Comparison of ENCODE assay signal across 8 cellular contexts in the genomic region with DNA sequence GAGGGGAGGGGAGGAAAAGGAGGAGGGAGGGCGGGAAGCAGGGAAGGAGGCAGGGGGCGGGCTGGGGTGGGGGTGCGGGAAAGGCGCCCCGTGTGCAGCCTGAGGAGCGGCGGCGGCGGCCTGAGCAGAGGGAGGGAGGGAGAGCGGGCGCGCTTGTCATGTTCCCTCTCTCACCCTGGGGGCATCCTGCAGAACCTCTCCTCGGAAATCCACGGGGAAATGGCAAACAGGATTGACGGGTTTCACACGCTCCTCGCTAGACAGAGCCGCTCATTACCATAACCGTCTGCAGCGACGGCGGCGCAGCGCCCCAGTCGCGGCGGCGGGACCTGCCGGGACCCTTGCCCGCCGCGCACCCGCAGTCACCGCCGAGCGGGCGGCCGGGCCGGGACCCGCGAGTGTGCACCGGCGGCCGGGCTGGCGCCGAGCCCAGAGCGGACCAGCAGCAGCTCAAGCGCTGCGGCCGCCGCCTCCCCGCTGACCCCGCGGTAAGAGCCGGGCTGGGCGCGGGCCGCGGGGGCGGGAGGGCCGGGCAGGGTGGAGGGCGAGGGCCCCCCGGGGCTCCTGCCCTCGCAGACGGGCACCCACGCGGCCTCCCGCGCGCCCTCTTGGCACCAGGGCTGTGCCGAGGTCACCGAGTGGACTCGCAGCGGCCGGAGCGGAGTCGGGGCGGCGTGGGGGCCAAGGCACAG. TPM values are rescaled to one million over a fixed set of nuclear protein-coding genes. Genes with fewer than 3 reads are reported as not detected.
DNase-seq lines count a peak whose midpoint lies in the region; ATAC-seq and TF ChIP-seq lines count a peak whose summit lies in the region.

A gene (plus strand): TSS at position 273 of the 692 bp plus-strand sequence. CDS start 5,165 bp downstream, outside the sequence.

- H3K27me3 ChIP-seq in cardiac muscle cell (peaks cover 64% of the 10 kb centered on the region), osteoblast (ENCODE audit: insufficient read depth, low read length) (peaks cover 43% of the 10 kb centered on the region)

- H3K9me3 Mint-ChIP-seq in Calu3 (ENCODE audit: low read depth, unreplicated experiment) = no peaks in the 10 kb centered on the region
- no peaks in the 10 kb centered on the region for H3K9me3 Mint-ChIP-seq in activated T-helper 17 cell treated with anti-CD3 and anti-CD28 coated beads, Interleukin-2, amount 50 U/mL, for 72 hours

- DNase-seq in Calu3 (peak; percentile 82), NCI-H1092 (lab: John Stamatoyannopoulos, UW) (peak; percentile 70), cardiac muscle cell (ENCODE audit: low read depth in 1 of 2, low spot score in 1 of 2) (peak; percentile 46 to 63), osteoblast (ENCODE audit: insufficient read length, low spot score, missing footprints) (peak; percentile 91), NK-92 (lab: John Stamatoyannopoulos, UW; ENCODE audit: unreplicated experiment) (no peak), GOT3 (lab: John Stamatoyannopoulos, UW) (no peak)

- peak within 1 kb of the TSS; percentile 43 for H2AFZ ChIP-seq in osteoblast (ENCODE audit: low read length)

- BruUV-seq in Calu3 (replicated peaks; lab: Mats Ljungman, UMichigan) = no TSS peak

- H3K4me3 ChIP-seq in cardiac muscle cell (peak within 1 kb of the TSS; percentile 54), osteoblast (ENCODE audit: insufficient read depth, low read length) (peak within 1 kb of the TSS; percentile 74)

- H3K79me2 ChIP-seq in osteoblast (ENCODE audit: insufficient read depth, low read length) = no peaks in the 10 kb centered on the region

- H3K4me3 Mint-ChIP-seq in Calu3 (ENCODE audit: low read depth, unreplicated experiment) = peak within 1 kb of the TSS; percentile 74
- peak within 1 kb of the TSS; percentile 60 for H3K4me3 Mint-ChIP-seq in activated T-helper 17 cell treated with anti-CD3 and anti-CD28 coated beads, Interleukin-2, amount 50 U/mL, for 72 hours

- H3K36me3 Mint-ChIP-seq in Calu3 (ENCODE audit: insufficient read depth, unreplicated experiment) = peaks cover 31% of the 10 kb centered on the region
- H3K36me3 Mint-ChIP-seq in activated T-helper 17 cell treated with anti-CD3 and anti-CD28 coated beads, Interleukin-2, amount 50 U/mL, for 72 hours (ENCODE audit: low read depth) = no peaks in the 10 kb centered on the region

- TF ChIP-seq CTCF in Calu3 (IDR thresholded peaks at IDR 0.05; ENCODE audit: unreplicated experiment) (no peak), cardiac muscle cell (IDR thresholded peaks at IDR 0.05; ENCODE audit: low read depth, low read length) (no peak), osteoblast (IDR thresholded peaks at IDR 0.05; ENCODE audit: extremely low read depth, low read depth, low read length) (no peak)

- peak within 1 kb of the TSS; percentile 83 for H3K4me2 ChIP-seq in osteoblast (ENCODE audit: insufficient read depth, low read length)

- peaks cover 31% of the 10 kb centered on the region for H3K4me1 Mint-ChIP-seq in Calu3 (ENCODE audit: low read depth, unreplicated experiment)
- peaks cover 9% of the 10 kb centered on the region for H3K4me1 Mint-ChIP-seq in activated T-helper 17 cell treated with anti-CD3 and anti-CD28 coated beads, Interleukin-2, amount 50 U/mL, for 72 hours

- H3K27ac ChIP-seq in cardiac muscle cell (no peak within 1 kb of the TSS), osteoblast (ENCODE audit: low read depth, low read length) (no peak within 1 kb of the TSS)

- no peaks in the 10 kb centered on the region for H3K27me3 Mint-ChIP-seq in Calu3 (ENCODE audit: unreplicated experiment)
- peaks cover 45% of the 10 kb centered on the region for H3K27me3 Mint-ChIP-seq in activated T-helper 17 cell treated with anti-CD3 and anti-CD28 coated beads, Interleukin-2, amount 50 U/mL, for 72 hours

- no peaks in the 10 kb centered on the region for H3K36me3 ChIP-seq in cardiac muscle cell
- no peaks in the 10 kb centered on the region for H3K36me3 ChIP-seq in osteoblast (ENCODE audit: insufficient read depth, low read length)

- H3K9me3 ChIP-seq in cardiac muscle cell (ENCODE audit: low read depth) (no peaks in the 10 kb centered on the region), osteoblast (ENCODE audit: low read depth, low read length) (no peaks in the 10 kb centered on the region)

- intact Hi-C loops in Calu3 (cut with micrococcal nuclease; ENCODE audit: unreplicated experiment) = loop anchor here (5.0 kb wide), 2 partner anchors 80 kb away; no protein-coding TSS in a partner anchor

- CTCF ChIA-PET in Calu3 (lab: Charles Lee) = interaction anchor here (0.6 to 1.4 kb wide), 4 partner anchors 14 to 1086 kb away, joined by 3 read pairs; no protein-coding TSS in a partner anchor

- no peaks in the 10 kb centered on the region for H4K20me1 ChIP-seq in osteoblast (ENCODE audit: insufficient read depth, low read length)

- ATAC-seq in activated T-helper 17 cell treated with anti-CD3 and anti-CD28 coated beads, Interleukin-2, amount 50 U/mL, for 72 hours (replicated peaks) = peak; percentile 11
- ATAC-seq in GM21447 (IDR thresholded peaks at IDR 0.05; ENCODE audit: unreplicated experiment) = no peak

- H3K4me1 ChIP-seq in cardiac muscle cell (ENCODE audit: low read depth) (peaks cover 6% of the 10 kb centered on the region), osteoblast (ENCODE audit: insufficient read depth, low read length) (peaks cover 34% of the 10 kb centered on the region)

- H3K27ac Mint-ChIP-seq in Calu3 (ENCODE audit: unreplicated experiment) = peak within 1 kb of the TSS; percentile 59
- H3K27ac Mint-ChIP-seq in activated T-helper 17 cell treated with anti-CD3 and anti-CD28 coated beads, Interleukin-2, amount 50 U/mL, for 72 hours = no peak within 1 kb of the TSS

RNA-seq across cellular contexts. Expression of the gene that starts here (rescaled TPM):
- total RNA-seq in Calu3 (2022) (5.5 and 14.7 TPM in 2 replicates), cardiac muscle cell (0.63 and 1.8 TPM in 2 replicates), osteoblast (2.9 and 8.0 TPM in 2 replicates)
- total RNA-seq in activated T-helper 17 cell treated with anti-CD3 and anti-CD28 coated beads, Interleukin-2, amount 50 U/mL, for 72 hours = not detected
- polyA plus RNA-seq in cardiac muscle cell = 1.4 and 1.9 TPM in 2 replicates

Comparison
In these comparisons a context has a peak if more than half of its experiments do, and no peak if none do; other contexts are left out.
1. Peak in ATAC-seq in activated T-helper 17 cell treated with anti-CD3 and anti-CD28 coated beads, Interleukin-2, amount 50 U/mL, for 72 hours; RNA of the gene not detected or under 1 TPM.
2. DNase-seq: peak in Calu3 (single experiment), NCI-H1092 (single experiment), cardiac muscle cell (2 of 2) and osteoblast (single experiment); none in NK-92 (single experiment) and GOT3 (single experiment).